Comparison of ENCODE assay signal across 7 cellular contexts in genomic region chr2:118019821-118020220, GRCh38.
"Had no signal": no experiment of that assay in that cellular context is flagged by ENCODE, and none has a peak within 500 bp of the region (broad histone marks: within the 10 kb centered on the region; RNA-seq: fewer than 3 reads in every experiment).

No MANE protein-coding gene starts in this region.

- FAIRE-seq: HTR-8/SVneo, K562 had no signal

- H3K27ac ChIP-seq: HL-60, KMS-11 had no signal

- H3K4me2 ChIP-seq: KMS-11 had no signal

- H3K4me3 ChIP-seq: K562 had no signal

- DNase-seq: IMR-90, KBM-7, KG1 had no signal

- ATAC-seq: K562 had no signal

- H3K9ac ChIP-seq: KMS-11 had no signal
